9 cellular contexts compared by ENCODE assay signal in the genomic region with DNA sequence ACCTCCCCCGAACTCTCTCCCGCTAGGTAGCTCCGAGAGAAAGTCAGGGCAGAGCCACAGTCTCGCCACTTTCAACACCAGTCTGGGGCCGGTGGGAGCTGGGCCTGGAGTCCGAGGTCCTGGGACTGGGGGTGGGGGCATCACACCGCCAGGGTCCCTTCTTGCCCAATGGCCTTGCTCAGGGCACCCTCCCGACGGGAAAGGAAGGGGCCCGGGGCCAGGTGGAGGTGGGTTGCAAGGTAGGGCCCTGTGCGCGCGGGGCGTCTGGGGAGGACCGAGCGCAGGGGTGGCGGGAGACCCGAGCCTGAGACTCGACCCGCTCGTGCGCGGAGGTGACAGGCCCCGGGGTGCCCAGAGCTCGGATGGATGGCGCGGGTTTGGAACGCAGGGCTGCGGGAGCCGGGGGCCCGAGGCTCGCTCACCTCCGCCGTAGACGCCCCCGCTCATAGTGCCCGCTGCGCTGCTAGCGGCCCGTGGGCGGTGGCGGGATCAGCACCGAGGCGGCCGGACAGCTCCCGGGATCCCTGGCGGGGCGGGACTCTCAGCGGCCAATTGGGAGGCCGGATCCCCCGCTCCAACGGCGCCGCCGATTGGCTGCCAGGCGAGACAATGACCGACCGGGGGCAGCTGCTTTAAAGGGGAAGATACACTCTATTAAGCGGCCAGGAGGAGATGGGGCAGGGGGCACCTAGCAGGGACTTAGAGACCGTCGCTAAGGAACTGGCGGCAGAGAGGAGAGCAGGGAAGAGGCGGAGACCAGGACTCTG. TPM values are rescaled to one million over a fixed set of nuclear protein-coding genes. Genes with fewer than 3 reads are reported as not detected.
DNase-seq lines count a peak whose midpoint lies in the region; ATAC-seq, FAIRE-seq and TF ChIP-seq lines count a peak whose summit lies in the region.
"Had no signal": no experiment of that assay in that cellular context is flagged by ENCODE, and none has a peak within 500 bp of the region (broad histone marks: within the 10 kb centered on the region; RNA-seq: fewer than 3 reads in every experiment).

Gene ACTL6B, minus strand, starts transcription at position 541 of the 767 bp plus-strand sequence. Its CDS starts 94 bp downstream, at position 447.

- ATAC-seq in PC-3: peak; percentile 18; the same call in 1 of the 2 replicates

- no peaks in the 10 kb centered on the region for H3K9me3 Mint-ChIP-seq in MCF 10A (ENCODE audit: unreplicated experiment)

- intact Hi-C loops in MCF 10A (cut with micrococcal nuclease) (no loop called here), PC-3 (cut with micrococcal nuclease) (no loop called here), kidney (cut with DNase I) (no loop called here)

- H3K27me3 Mint-ChIP-seq in MCF 10A (ENCODE audit: insufficient read depth, unreplicated experiment): peaks cover 14% of the 10 kb centered on the region

- TF ChIP-seq CTCF in MCF 10A (IDR thresholded peaks at IDR 0.05; ENCODE audit: unreplicated experiment) (no peak), PC-3 (conservative IDR thresholded peaks at IDR 0.05; ENCODE audit: low read depth, low read length) (no peak), kidney (IDR thresholded peaks at IDR 0.05; ENCODE audit: borderline replicate concordance, extremely low read depth, insufficient read depth) (no peak)

- no peak within 1 kb of the TSS for H3K27ac ChIP-seq in PC-3 (ENCODE audit: low read length)
- H3K27ac ChIP-seq in kidney (ENCODE audit: low read depth in 2 of 2, low read length in 2 of 2): no peak within 1 kb of the TSS

- H3K27me3 ChIP-seq in PC-3 (ENCODE audit: low read length) (no peaks in the 10 kb centered on the region), adipocyte (replicated peaks; ENCODE audit: control insufficient read depth, insufficient read depth, low read length) (peaks cover 40% of the 10 kb centered on the region)

- H3K27ac Mint-ChIP-seq in MCF 10A (ENCODE audit: low read depth, unreplicated experiment): no peak within 1 kb of the TSS

- H3K79me2 ChIP-seq in PC-3 (ENCODE audit: low read length): no peaks in the 10 kb centered on the region

- POLR2A ChIA-PET in MCF 10A (lab: Yijun Ruan, JAX) (no interaction called here), PC-3 (lab: Charles Lee; ENCODE audit: unreplicated experiment) (no interaction called here)

- no peak within 1 kb of the TSS for H3K4me3 Mint-ChIP-seq in MCF 10A (ENCODE audit: unreplicated experiment)

- CTCF ChIA-PET in MCF 10A (lab: Yijun Ruan, JAX): interaction anchor here (0.6 to 1.0 kb wide), 2 partner anchors 49 to 96 kb away, joined by 3 to 4 read pairs; no protein-coding TSS in a partner anchor
- CTCF ChIA-PET in PC-3 (lab: Charles Lee): no interaction called here

- H3K4me1 Mint-ChIP-seq in MCF 10A (ENCODE audit: insufficient read depth, unreplicated experiment): peaks cover 1% of the 10 kb centered on the region

- H3K4me3 ChIP-seq in PC-3 (ENCODE audit: low read length): no peak within 1 kb of the TSS
- H3K4me3 ChIP-seq in adipocyte (ENCODE audit: low read length): no peak within 1 kb of the TSS
- no peak within 1 kb of the TSS for H3K4me3 ChIP-seq in kidney (ENCODE audit: low read length in 2 of 2)

- H3K9ac ChIP-seq in PC-3 (ENCODE audit: low read length) (no peak within 1 kb of the TSS), adipocyte (ENCODE audit: low read length) (no peak within 1 kb of the TSS), kidney (ENCODE audit: low read length in 2 of 2) (no peak within 1 kb of the TSS)

- H3F3A ChIP-seq in PC-3 (ENCODE audit: low read length, unreplicated experiment): no peaks in the 10 kb centered on the region

- H4K20me1 ChIP-seq in PC-3 (ENCODE audit: low read length): no peaks in the 10 kb centered on the region

- H3K4me1 ChIP-seq in PC-3 (ENCODE audit: insufficient read depth, low read length) (no peaks in the 10 kb centered on the region), adipocyte (ENCODE audit: control insufficient read depth, insufficient read depth, low read length) (no peaks in the 10 kb centered on the region), kidney (ENCODE audit: control insufficient read depth in 1 of 2, insufficient read depth in 1 of 2, low read depth in 1 of 2, low read length in 2 of 2) (no peaks in the 10 kb centered on the region)

- BruUV-seq in MCF 10A (replicated peaks; lab: Mats Ljungman, UMichigan) (no TSS peak), PC-3 (replicated peaks; lab: Mats Ljungman, UMichigan) (no TSS peak)

- no peak within 1 kb of the TSS for H2AFZ ChIP-seq in PC-3 (ENCODE audit: low read length)

- DNase-seq in T47D (ENCODE audit: low read depth in 1 of 2, low spot score in 1 of 2) (peak; percentile 69 to 74), MCF 10A (ENCODE audit: unreplicated experiment) (no peak), PC-3 (no peak), adipocyte (ENCODE audit: low read depth) (peak; percentile 39), iPS-NIHi11 (ENCODE audit: low spot score) (peak; percentile 100), dedifferentiated amniotic fluid mesenchymal stem cell (ENCODE audit: extremely low spot score) (no peak), kidney (no peak)
- peak; percentile 58 to 63 for DNase-seq in stimulated activated CD4-positive, alpha-beta T cell treated with anti-CD3 and anti-CD28 coated beads, Interleukin-2, amount 100 ng/mL, for 48 hours

- H3K9me2 ChIP-seq in PC-3 (replicated peaks; ENCODE audit: low read length): no peaks in the 10 kb centered on the region

- H3K9me3 ChIP-seq in PC-3 (ENCODE audit: low read length) (no peaks in the 10 kb centered on the region), adipocyte (ENCODE audit: control insufficient read depth, low read length) (no peaks in the 10 kb centered on the region), kidney (ENCODE audit: control insufficient read depth in 1 of 2, low read length in 2 of 2) (no peaks in the 10 kb centered on the region)

- H3K4me2 ChIP-seq in PC-3 (ENCODE audit: low read length): no peak within 1 kb of the TSS

- FAIRE-seq in kidney (lab: Jason Lieb, UNC): no peak

- in situ Hi-C loops in T47D (cut with HindIII; ENCODE audit: low pct_unique_long_range_greater_than_20kb, low sequenced_read_pairs): no loop called here

- H3K36me3 ChIP-seq in PC-3 (ENCODE audit: low read depth, low read length) (no peaks in the 10 kb centered on the region), adipocyte (ENCODE audit: control insufficient read depth, insufficient read depth, low read length, severe bottlenecking) (no peaks in the 10 kb centered on the region), kidney (ENCODE audit: control insufficient read depth in 1 of 2, insufficient read depth in 2 of 2, low read length in 2 of 2) (no peaks in the 10 kb centered on the region)

- no peaks in the 10 kb centered on the region for H3K36me3 Mint-ChIP-seq in MCF 10A (ENCODE audit: insufficient read depth, unreplicated experiment)

RNA-seq across cellular contexts. Expression of gene ACTL6B, which starts in this region (rescaled TPM):
- total RNA-seq in MCF 10A (2022): not detected in 2 replicates
- total RNA-seq in PC-3 (2014; rRNA removed): not detected in 2 replicates
- not detected for total RNA-seq in kidney
- not detected for polyA plus RNA-seq in kidney (ENCODE audit: insufficient read depth, low read depth, low replicate concordance)
- total RNA-seq: kidney epithelial cell had no signal

Comparison
In these comparisons a context has a peak if more than half of its experiments do, and no peak if none do; other contexts are left out.
1. DNase-seq: peak in T47D (2 of 2), adipocyte (single experiment), iPS-NIHi11 (single experiment) and stimulated activated CD4-positive, alpha-beta T cell treated with anti-CD3 and anti-CD28 coated beads, Interleukin-2, amount 100 ng/mL, for 48 hours (2 of 2); none in MCF 10A (single experiment), PC-3 (single experiment), dedifferentiated amniotic fluid mesenchymal stem cell (single experiment) and kidney (single experiment).
2. Peak in ATAC-seq in PC-3; RNA of the gene not detected or under 1 TPM.